In the genomic region with DNA sequence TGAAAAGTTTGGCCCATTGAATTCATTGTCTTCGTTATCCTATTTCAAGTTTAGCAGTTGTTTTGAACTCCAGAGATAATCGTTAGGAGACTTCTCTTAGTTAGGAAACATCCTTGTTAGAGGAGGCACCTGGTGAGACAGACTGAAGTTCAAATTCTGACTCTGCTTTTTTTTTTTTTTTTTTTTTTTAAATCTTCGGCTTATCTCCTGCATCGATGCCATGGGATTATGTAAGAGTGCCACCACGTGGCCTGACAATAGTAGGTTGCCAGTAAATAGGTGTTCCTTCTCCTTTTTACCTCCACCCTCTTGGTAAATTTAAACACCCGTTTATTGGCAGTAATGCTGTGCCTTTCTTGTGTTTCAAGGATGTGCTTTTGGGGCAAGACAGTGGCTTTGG, we compare ENCODE assay signal across 8 cellular contexts.
DNase-seq lines count a peak whose midpoint lies in the region; ATAC-seq and TF ChIP-seq lines count a peak whose summit lies in the region.

No MANE protein-coding gene starts in this region.

- intact Hi-C loops in IMR-90 (cut with micrococcal nuclease) = loop anchor here (1.0 kb wide), 1 partner anchor 237 kb away; no protein-coding TSS in a partner anchor

- no peak overlapping the region for H3K4me2 ChIP-seq in IMR-90 (ENCODE audit: low read depth, low read length)

- no peaks in the 10 kb centered on the region; the same call in 1 of the 2 replicates for H3K9me1 ChIP-seq in IMR-90 (ENCODE audit: insufficient read depth, low read length)

- in situ Hi-C loops in IMR-90 (cut with MboI; ENCODE audit: low sequenced_read_pairs) = no loop called here

- H2BK20ac ChIP-seq in IMR-90 (ENCODE audit: low read depth, low read length) = peak overlapping the region; percentile 89

- DNase-seq in GM10266 (ENCODE audit: extremely low spot score) (peak; percentile 57), IMR-90 (peak; percentile 41), UCSD-AML1 (lab: John Stamatoyannopoulos, UW; ENCODE audit: unreplicated experiment) (peak; percentile 19), kidney epithelial cell (ENCODE audit: low read depth) (no peak), NCI-H2196 treated with DMSO at 0.1 percent for 48 hours (lab: John Stamatoyannopoulos, UW; ENCODE audit: unreplicated experiment) (no peak)

- CTCF ChIA-PET in IMR-90 (lab: Yijun Ruan, JAX) = no interaction called here

- WGBS in IMR-90 (ENCODE audit: extremely low coverage in 2 of 2, insufficient read length in 1 of 2), 2 experiments = no CpG with 5 or more reads among the region's 6 CpGs

- H4K5ac ChIP-seq in IMR-90 (ENCODE audit: low read depth, low read length) = peak overlapping the region; percentile 72; the same call in 1 of the 2 replicates

- H3K27me3 ChIP-seq in IMR-90 (ENCODE audit: control insufficient read depth, insufficient read depth, low read length) (no peaks in the 10 kb centered on the region), kidney epithelial cell (ENCODE audit: control insufficient read depth, insufficient read depth, low read length) (no peaks in the 10 kb centered on the region)

- peak overlapping the region; percentile 49 for H4K91ac ChIP-seq in IMR-90 (ENCODE audit: insufficient read depth, low read depth, low read length)

- no peak overlapping the region for H2AK9ac ChIP-seq in IMR-90 (replicated peaks; ENCODE audit: low read depth, low read length, poor library complexity)

- peak overlapping the region; percentile 46; the same call in 1 of the 2 replicates for H3K23ac ChIP-seq in IMR-90 (ENCODE audit: low read depth, low read length)

- peak overlapping the region; percentile 79 for H3K14ac ChIP-seq in IMR-90 (replicated peaks; ENCODE audit: low read depth, low read length)

- peak; percentile 64 for TF ChIP-seq RAD21 in IMR-90 (IDR thresholded peaks at IDR 0.05; ENCODE audit: low read length)

- peak overlapping the region; percentile 31; the same call in 2 of the 3 replicates for H2BK15ac ChIP-seq in IMR-90 (ENCODE audit: low read depth, low read length)

- no peak overlapping the region for H2AFZ ChIP-seq in IMR-90 (replicated peaks; ENCODE audit: low read length, poor library complexity)

- H3K9me3 ChIP-seq in IMR-90 (ENCODE audit: control insufficient read depth, insufficient read depth, low read length) = no peaks in the 10 kb centered on the region

- TF ChIP-seq CTCF in GM10266 (IDR thresholded peaks at IDR 0.05; ENCODE audit: control insufficient read depth, insufficient read depth, low read depth, missing control alignments) = peak; percentile 52
- peak; percentile 41 for TF ChIP-seq CTCF in IMR-90 (conservative IDR thresholded peaks at IDR 0.05; ENCODE audit: low read depth, low read length)
- peak; percentile 29 for TF ChIP-seq CTCF in kidney epithelial cell (IDR thresholded peaks at IDR 0.05; ENCODE audit: insufficient read depth, low read length, poor library complexity, severe bottlenecking)

- H2BK5ac ChIP-seq in IMR-90 (ENCODE audit: low read depth, low read length, poor library complexity, severe bottlenecking) = peak overlapping the region; percentile 100

- H3K18ac ChIP-seq in IMR-90 (ENCODE audit: low read depth, low read length) = peak overlapping the region; percentile 76; the same call in 1 of the 2 replicates

- dilution Hi-C loops in IMR-90 (cut with HindIII; ENCODE audit: low sequenced_read_pairs, unreplicated experiment) = no loop called here

- no peaks in the 10 kb centered on the region for H4K20me1 ChIP-seq in IMR-90 (ENCODE audit: insufficient read depth, low read length)

- peaks cover 4% of the 10 kb centered on the region; the same call in 1 of the 2 replicates for H3K36me3 ChIP-seq in IMR-90 (ENCODE audit: control insufficient read depth, insufficient read depth, low read length)
- no peaks in the 10 kb centered on the region for H3K36me3 ChIP-seq in kidney epithelial cell (ENCODE audit: control insufficient read depth, insufficient read depth, low read length)

- no peak overlapping the region for H3K4me3 ChIP-seq in IMR-90 (ENCODE audit: insufficient read depth, low read depth, low read length)
- no peak overlapping the region for H3K4me3 ChIP-seq in kidney epithelial cell (ENCODE audit: low read depth, low read length)

- H2BK120ac ChIP-seq in IMR-90 (ENCODE audit: low read depth, low read length) = peak overlapping the region; percentile 90

- H2AK5ac ChIP-seq in IMR-90 (ENCODE audit: low read depth, low read length) = 0 out of 2 replicates have a peak overlapping the region, but pooled peaks have one; percentile 5

- H3K56ac ChIP-seq in IMR-90 (ENCODE audit: extremely low read depth, insufficient read depth, low read length) = no peak overlapping the region

- no peak for TF ChIP-seq POLR2A in IMR-90 (IDR thresholded peaks at IDR 0.05; ENCODE audit: low read depth, low read length)

- no peak overlapping the region for H3K9ac ChIP-seq in IMR-90 (ENCODE audit: low read depth, low read length)

- peaks cover 10 to 50% of the 10 kb centered on the region in 2 experiments for H3K79me1 ChIP-seq in IMR-90 (ENCODE audit: low read depth in 1 of 2, low read length in 2 of 2)

- H3K27ac ChIP-seq in IMR-90 (ENCODE audit: insufficient read depth, low read length) = no peak overlapping the region

- POLR2A ChIA-PET in IMR-90 (lab: Charles Lee; ENCODE audit: unreplicated experiment) = no interaction called here

- peak overlapping the region; percentile 78 for H3K4ac ChIP-seq in IMR-90 (ENCODE audit: low read depth, low read length)

- ATAC-seq in IMR-90 (ENCODE audit: low read depth) = no peak
- no peak for ATAC-seq in GM18907 (IDR thresholded peaks at IDR 0.05; ENCODE audit: unreplicated experiment)
- ATAC-seq in GM18868 (IDR thresholded peaks at IDR 0.05; ENCODE audit: unreplicated experiment) = no peak
- no peak for ATAC-seq in GM21528 (IDR thresholded peaks at IDR 0.05; ENCODE audit: low FRiP score, unreplicated experiment)

- BruUV-seq in IMR-90 (replicated peaks; lab: Mats Ljungman, UMichigan) = no TSS peak

- peaks cover 11% of the 10 kb centered on the region for H3K4me1 ChIP-seq in IMR-90 (ENCODE audit: control insufficient read depth, insufficient read depth, low read length)

- peak overlapping the region in 1 of 2 experiments; percentile 59; a peak in 2 of 4 replicates for H4K8ac ChIP-seq in IMR-90 (ENCODE audit: low read depth in 2 of 2, low read length in 2 of 2)

TF ChIP-seq in IMR-90, 13 proteins besides CTCF, POLR2A, EP300 and RAD21:
- TF ChIP-seq USF2 (IDR thresholded peaks at IDR 0.05; ENCODE audit: low read depth, low read length) (peak; percentile 26; the same call in 1 of the 2 replicates), SMC3 (IDR thresholded peaks at IDR 0.05; ENCODE audit: low read depth, low read length) (peak; percentile 35), BHLHE40 (IDR thresholded peaks at IDR 0.05; ENCODE audit: low read depth, low read length) (no peak)

Comparison
In these comparisons a context has a peak if more than half of its experiments do, and no peak if none do; other contexts are left out.
1. DNase-seq: peak in GM10266 (single experiment), IMR-90 (single experiment) and UCSD-AML1 (single experiment); none in kidney epithelial cell (single experiment) and NCI-H2196 treated with DMSO at 0.1 percent for 48 hours (single experiment).
2. Peak in every context shown above with its lines, with median percentiles within 50 percentile points of each other: CTCF ChIP-seq.